In genomic region chr2:241040081-241040803, GRCh38 we compare ENCODE assay signal across 29 cellular contexts. TPM values are rescaled to one million over a fixed set of nuclear protein-coding genes. Genes with fewer than 3 reads are reported as not detected.
A peak's percentile ranks its signal among the peaks of the same experiment; 100 is the strongest.
DNase-seq lines count a peak whose midpoint lies in the region; ATAC-seq and TF ChIP-seq lines count a peak whose summit lies in the region.
"Had no signal": no experiment of that assay in that cellular context is flagged by ENCODE, and none has a peak within 500 bp of the region (broad histone marks: within the 10 kb centered on the region; RNA-seq: fewer than 3 reads in every experiment).

No MANE protein-coding gene starts in this region.

- H3K9me3 ChIP-seq in right atrium auricular region (peaks cover 0 to 11% of the 10 kb centered on the region in 2 donors), Karpas-422 (ENCODE audit: low read length) (no peaks in the 10 kb centered on the region), Caco-2 (no peaks in the 10 kb centered on the region), Peyer's patch (no peaks in the 10 kb centered on the region)
- H3K9me3 ChIP-seq: neutrophil, prostate gland, SJCRH30 had no signal

- H3K4me1 ChIP-seq in right atrium auricular region (peaks cover 0 to 18% of the 10 kb centered on the region in 2 donors), Karpas-422 (ENCODE audit: low read length) (peaks cover 86% of the 10 kb centered on the region), Caco-2 (no peaks in the 10 kb centered on the region), Peyer's patch (peaks cover 0 to 15% (median 0%) of the 10 kb centered on the region in 4 donors)
- H3K4me1 ChIP-seq: prostate gland, SJCRH30 had no signal

- intact Hi-C loops in left cardiac atrium (cut with DNase I): no loop called here
- intact Hi-C loops in Caco-2 (cut with micrococcal nuclease; ENCODE audit: unreplicated experiment): no loop called here

- H3K4me3 Mint-ChIP-seq in type B pancreatic cell (no peak overlapping the region), Caco-2 (ENCODE audit: unreplicated experiment) (no peak overlapping the region)
- H3K4me3 Mint-ChIP-seq: activated CD8-positive, alpha-beta T cell treated with anti-CD3 and anti-CD28 coated beads for 36 hours; activated naive CD4-positive, alpha-beta T cell treated with anti-CD3 and anti-CD28 coated beads for 36 hours; activated T-helper 1 cell treated with anti-CD3 and anti-CD28 coated beads, Interleukin-12 subunit alpha, Interleukin-12 subunit beta, Interleukin-2, Interleukin-4 antibody, amounts not matched to agents 30 ng/mL and 10 ng/mL and 1 ng/mL, durations not matched to agents 14 hours and 24 hours and 36 hours; brain; dendritic cell treated with granulocyte-macrophage colony-stimulating factor and Interleukin-4, amounts not matched to agents 40 ng/mL and 50 ng/mL, for 4 days; mesothelial cell of epicardium had no signal

- H3K27ac ChIP-seq in right atrium auricular region (no peak overlapping the region), Karpas-422 (ENCODE audit: low read length) (peak overlapping the region; percentile 76), Peyer's patch (no peak overlapping the region)
- H3K27ac ChIP-seq: neutrophil, prostate gland, SJCRH30, transverse colon had no signal

- H3K36me3 ChIP-seq in right atrium auricular region: no peaks in the 10 kb centered on the region
- H3K36me3 ChIP-seq in Karpas-422 (ENCODE audit: insufficient read depth, low read length): no peaks in the 10 kb centered on the region
- no peaks in the 10 kb centered on the region for H3K36me3 ChIP-seq in Caco-2 (ENCODE audit: control insufficient read depth, insufficient read depth, low read length)
- peaks cover 0 to 10% (median 0%) of the 10 kb centered on the region in 3 donors for H3K36me3 ChIP-seq in Peyer's patch
- H3K36me3 ChIP-seq: neutrophil, prostate gland, transverse colon had no signal

- peak overlapping the region; percentile 55 for H3K4me2 ChIP-seq in Karpas-422 (ENCODE audit: low read depth, low read length, poor library complexity, severe bottlenecking)

- H3K9ac ChIP-seq in Karpas-422 (ENCODE audit: low read length): peak overlapping the region; percentile 43

- CTCF ChIA-PET in Caco-2 (lab: Charles Lee): no interaction called here

- H2AFZ ChIP-seq in Karpas-422 (ENCODE audit: low read length): no peak overlapping the region

- H3K36me3 Mint-ChIP-seq in type B pancreatic cell (peaks cover 33% of the 10 kb centered on the region), Caco-2 (ENCODE audit: insufficient read depth, unreplicated experiment) (no peaks in the 10 kb centered on the region)
- H3K36me3 Mint-ChIP-seq: mesothelial cell of epicardium had no signal

- H4K20me1 ChIP-seq in Karpas-422 (ENCODE audit: insufficient read depth, low read depth, low read length): 0 out of 2 replicates have a peak, but pooled peaks cover 4% of the 10 kb centered on the region

- no peak for TF ChIP-seq POLR2A in Peyer's patch (IDR thresholded peaks at IDR 0.05)

- H3K27ac Mint-ChIP-seq in type B pancreatic cell: peak overlapping the region; percentile 21
- H3K27ac Mint-ChIP-seq in Caco-2 (ENCODE audit: unreplicated experiment): no peak overlapping the region
- H3K27ac Mint-ChIP-seq: activated CD8-positive, alpha-beta T cell treated with anti-CD3 and anti-CD28 coated beads for 36 hours; activated naive CD4-positive, alpha-beta T cell treated with anti-CD3 and anti-CD28 coated beads for 36 hours; activated T-helper 1 cell treated with anti-CD3 and anti-CD28 coated beads, Interleukin-12 subunit alpha, Interleukin-12 subunit beta, Interleukin-2, Interleukin-4 antibody, amounts not matched to agents 30 ng/mL and 10 ng/mL and 1 ng/mL, durations not matched to agents 14 hours and 24 hours and 36 hours; brain; dendritic cell treated with granulocyte-macrophage colony-stimulating factor and Interleukin-4, amounts not matched to agents 40 ng/mL and 50 ng/mL, for 4 days; mesothelial cell of epicardium had no signal

- no peaks in the 10 kb centered on the region for H3K79me2 ChIP-seq in Karpas-422 (ENCODE audit: low read length)

- H3K4me1 Mint-ChIP-seq in type B pancreatic cell (ENCODE audit: unreplicated experiment): peaks cover 4% of the 10 kb centered on the region
- no peaks in the 10 kb centered on the region for H3K4me1 Mint-ChIP-seq in Caco-2 (ENCODE audit: low read depth, unreplicated experiment)
- H3K4me1 Mint-ChIP-seq: brain, mesothelial cell of epicardium had no signal

- no TSS peak for BruUV-seq in Caco-2 (replicated peaks; lab: Mats Ljungman, UMichigan)

- TF ChIP-seq CTCF in right atrium auricular region (IDR thresholded peaks at IDR 0.05) (no peak), type B pancreatic cell (conservative IDR thresholded peaks at IDR 0.05) (no peak), Caco-2 (IDR thresholded peaks at IDR 0.05; ENCODE audit: insufficient read depth in 1 of 2, low read depth in 1 of 2, low read length in 1 of 2, severe bottlenecking in 1 of 2, unreplicated experiment in 1 of 2) (no peak), Peyer's patch (IDR thresholded peaks at IDR 0.05) (no peak)

- H3K4me3 ChIP-seq in right atrium auricular region (no peak overlapping the region), Karpas-422 (ENCODE audit: low read length) (peak overlapping the region; percentile 19; the same call in 1 of the 2 replicates), Caco-2 (ENCODE audit: low read depth, low read length) (no peak overlapping the region), Peyer's patch (no peak overlapping the region)
- H3K4me3 ChIP-seq: prostate gland, SJCRH30, transverse colon had no signal

- H3K27me3 ChIP-seq in right atrium auricular region: no peaks in the 10 kb centered on the region
- H3K27me3 ChIP-seq in Karpas-422 (ENCODE audit: low read length): peaks cover 2% of the 10 kb centered on the region; the same call in 1 of the 2 replicates
- H3K27me3 ChIP-seq in Caco-2 (replicated peaks; ENCODE audit: control insufficient read depth, insufficient read depth, low read length): no peaks in the 10 kb centered on the region; the same call in 1 of the 2 replicates
- no peaks in the 10 kb centered on the region for H3K27me3 ChIP-seq in Peyer's patch
- H3K27me3 ChIP-seq: SJCRH30 had no signal

- peaks cover 14% of the 10 kb centered on the region for H3K27me3 Mint-ChIP-seq in type B pancreatic cell
- H3K27me3 Mint-ChIP-seq in Caco-2 (ENCODE audit: insufficient read depth, unreplicated experiment): peaks cover 6% of the 10 kb centered on the region
- H3K27me3 Mint-ChIP-seq: activated CD8-positive, alpha-beta T cell treated with anti-CD3 and anti-CD28 coated beads for 36 hours had no signal

- POLR2A ChIA-PET in Caco-2 (lab: Charles Lee): no interaction called here

- DNase-seq in right atrium auricular region (ENCODE audit: low spot score): peak; percentile 21
- DNase-seq in left cardiac atrium: no peak
- DNase-seq in Karpas-422: no peak
- DNase-seq in left lobe of liver (ENCODE audit: low spot score): peak; percentile 37
- DNase-seq in type B pancreatic cell (ENCODE audit: extremely low spot score, unreplicated experiment): peak; percentile 66
- no peak for DNase-seq in Caco-2
- DNase-seq in NCI-H446 (lab: John Stamatoyannopoulos, UW): no peak
- no peak for DNase-seq in Peyer's patch
- DNase-seq: activated CD8-positive, alpha-beta memory T cell treated with anti-CD3 and anti-CD28 coated beads, Interleukin-2, amount 50 U/mL, for 48 hours; activated CD8-positive, alpha-beta T cell treated with anti-CD3 and anti-CD28 coated beads for 36 hours; activated naive CD4-positive, alpha-beta T cell treated with anti-CD3 and anti-CD28 coated beads for 36 hours; foreskin fibroblast; GF-D8; islet precursor cell; NCI-H1048; NCI-H187; NCI-H2171; NCI-H524; SJCRH30; stimulated activated CD4-positive, alpha-beta T cell treated with anti-CD3 and anti-CD28 coated beads, Interleukin-4, amount 100 ng/mL, for 1 hour; transverse colon had no signal

- ATAC-seq in left cardiac atrium (no peak), left lobe of liver (no peak)
- ATAC-seq: activated CD4-positive, CD25-positive, alpha-beta regulatory T cell treated with anti-CD3 and anti-CD28 coated beads, Interleukin-2, amount 50 U/mL, for 24 hours; activated CD8-positive, alpha-beta T cell treated with anti-CD3 and anti-CD28 coated beads for 36 hours; esophagus mucosa had no signal

- no peaks in the 10 kb centered on the region for H3K9me2 ChIP-seq in Karpas-422 (replicated peaks; ENCODE audit: insufficient read depth, low read length)

- H3K9me3 Mint-ChIP-seq in type B pancreatic cell: no peaks in the 10 kb centered on the region
- H3K9me3 Mint-ChIP-seq in Caco-2 (ENCODE audit: unreplicated experiment): no peaks in the 10 kb centered on the region
- H3K9me3 Mint-ChIP-seq: activated CD8-positive, alpha-beta T cell treated with anti-CD3 and anti-CD28 coated beads for 36 hours; activated naive CD4-positive, alpha-beta T cell treated with anti-CD3 and anti-CD28 coated beads for 36 hours; activated T-helper 1 cell treated with anti-CD3 and anti-CD28 coated beads, Interleukin-12 subunit alpha, Interleukin-12 subunit beta, Interleukin-2, Interleukin-4 antibody, amounts not matched to agents 30 ng/mL and 10 ng/mL and 1 ng/mL, durations not matched to agents 14 hours and 24 hours and 36 hours; dendritic cell treated with granulocyte-macrophage colony-stimulating factor and Interleukin-4, amounts not matched to agents 40 ng/mL and 50 ng/mL, for 4 days had no signal

RNA-seq across cellular contexts. Expression of gene SNED1, which starts 41.8 kb away (rescaled TPM):
- total RNA-seq in right atrium auricular region (10 to 100 TPM in 1 of 2 donors, 1 to 10 TPM in 1; 9.9 to 16.4 TPM), left cardiac atrium (10 to 100 TPM; 12.2 to 31.9 TPM), left lobe of liver (34.9 TPM), type B pancreatic cell (ENCODE audit: low replicate concordance) (9.7 and 140 TPM in 2 replicates), Caco-2 (2022) (not detected in 2 replicates), Peyer's patch (10 to 100 TPM in 3 of 4 donors, 1 to 10 TPM in 1; 6.8 to 83.3 (median 25.2) TPM)
- total RNA-seq in Karpas-422 (2014; rRNA removed; shearing (Covaris generic); ENCODE audit: low replicate concordance): 1.9 and 25.3 TPM in 2 replicates

Comparison
In these comparisons a context has a peak if more than half of its experiments do, and no peak if none do; other contexts are left out.
1. DNase-seq: peak in right atrium auricular region (single experiment), left lobe of liver (single experiment) and type B pancreatic cell (single experiment); none in left cardiac atrium (single experiment), Karpas-422 (single experiment), Caco-2 (0 of 2), NCI-H446 (0 of 2) and Peyer's patch (0 of 3).